8 cellular contexts compared by ENCODE assay signal in genomic region chr9:6715755-6716643, GRCh38. TPM values are rescaled to one million over a fixed set of nuclear protein-coding genes. Genes with fewer than 3 reads are reported as not detected.
DNase-seq lines count a peak whose midpoint lies in the region; ATAC-seq, FAIRE-seq and TF ChIP-seq lines count a peak whose summit lies in the region.

No MANE protein-coding gene starts in this region.

- TF ChIP-seq EP300 in H1 (IDR thresholded peaks at IDR 0.05; ENCODE audit: borderline replicate concordance in 1 of 2, low read depth in 2 of 2, low read length in 2 of 2): no peak

- H3K4me2 ChIP-seq in Loucy (ENCODE audit: low read depth, low read length, poor library complexity, severe bottlenecking): peak overlapping the region; percentile 76
- H3K4me2 ChIP-seq in H1 (ENCODE audit: insufficient read depth in 1 of 2, low read depth in 2 of 2, low read length in 2 of 2): no peak overlapping the region

- TF ChIP-seq RAD21 in H1 (IDR thresholded peaks at IDR 0.05 in 1 of 2, conservative IDR thresholded peaks at IDR 0.05 in 1 of 2; ENCODE audit: low read depth in 2 of 2, low read length in 2 of 2): no peak

- H2AFZ ChIP-seq in Loucy (ENCODE audit: low read length) (peak overlapping the region; percentile 66), H1 (ENCODE audit: low read length) (0 out of 2 replicates have a peak overlapping the region, but pooled peaks have one; percentile 41)

- H3K27me3 Mint-ChIP-seq in CD4-positive, CD25-positive, alpha-beta regulatory T cell: peaks cover 6% of the 10 kb centered on the region
- H3K27me3 Mint-ChIP-seq in naive thymus-derived CD8-positive, alpha-beta T cell: no peaks in the 10 kb centered on the region

- WGBS in H1 (ENCODE audit: extremely low coverage in 1 of 2, insufficient coverage in 1 of 2, insufficient read length in 1 of 2, insufficient replicate concordance in 2 of 2, low coverage in 1 of 2, low lambda C conversion rate in 2 of 2, missing lambda C conversion rate in 1 of 2), 2 experiments: 94% methylated on average over 51 of the region's 61 CpGs; no CpG with 5 or more reads in 1 of the 2 experiments

- no peaks in the 10 kb centered on the region for H3K23me2 ChIP-seq in H1 (ENCODE audit: low read depth, low read length)

- H2BK5ac ChIP-seq in H1 (ENCODE audit: low read depth, low read length): no peak overlapping the region

- no peak overlapping the region for H3K14ac ChIP-seq in H1 (ENCODE audit: insufficient read length)

- H3K36me3 ChIP-seq in CD4-positive, CD25-positive, alpha-beta regulatory T cell (ENCODE audit: control insufficient read depth, insufficient read depth, low read length): no peaks in the 10 kb centered on the region
- no peaks in the 10 kb centered on the region for H3K36me3 ChIP-seq in Loucy (ENCODE audit: insufficient read depth, low read length)
- H3K36me3 ChIP-seq in H1 (ENCODE audit: control insufficient read depth in 2 of 4, insufficient read depth in 4 of 4, low read length in 3 of 4): no peaks in the 10 kb centered on the region

- no peak overlapping the region for H3K4ac ChIP-seq in H1 (replicated peaks; ENCODE audit: insufficient read length, low read depth, low read length)

- POLR2A ChIA-PET in H1 (lab: Charles Lee; ENCODE audit: partially characterized antibody): interaction anchor here (0.7 to 1.1 kb wide), 4 partner anchors 17 to 61 kb away, joined by 4 to 6 read pairs (median 5); no protein-coding TSS in a partner anchor
- POLR2A ChIA-PET in naive thymus-derived CD8-positive, alpha-beta T cell (lab: Charles Lee): interaction anchor here (0.5 to 3.2 kb wide), 14 partner anchors 9 to 708 kb away, joined by 3 to 90 read pairs (median 6); partner anchors contain the start of genes KDM4C and UHRF2

- peaks cover 16% of the 10 kb centered on the region for H3K79me2 ChIP-seq in Loucy (ENCODE audit: insufficient read depth, low read length)
- no peaks in the 10 kb centered on the region for H3K79me2 ChIP-seq in H1 (ENCODE audit: control insufficient read depth in 1 of 2, insufficient read depth in 2 of 2, low read length in 2 of 2)

- no peaks in the 10 kb centered on the region for H3F3A ChIP-seq in Loucy (ENCODE audit: low read depth)

- ATAC-seq in CD4-positive, CD25-positive, alpha-beta regulatory T cell (ENCODE audit: low read depth in 2 of 2): peak; percentile 81 to 85
- ATAC-seq in GM21447 (IDR thresholded peaks at IDR 0.05; ENCODE audit: unreplicated experiment): peak; percentile 93
- peak; percentile 92 for ATAC-seq in naive thymus-derived CD8-positive, alpha-beta T cell
- peak; percentile 93 for ATAC-seq in stimulated activated naive CD8-positive, alpha-beta T cell treated with anti-CD3 and anti-CD28 coated beads, Interleukin-15, Interleukin-2, amounts not matched to agents 100 U/mL and 50 U/mL, for 24 hours

- H3K4me1 ChIP-seq in CD4-positive, CD25-positive, alpha-beta regulatory T cell (ENCODE audit: control insufficient read depth, insufficient read depth, low read length, poor library complexity, severe bottlenecking): peaks cover 8% of the 10 kb centered on the region
- peaks cover 2% of the 10 kb centered on the region for H3K4me1 ChIP-seq in Loucy (ENCODE audit: insufficient read depth, low read length, poor library complexity, severe bottlenecking)
- peaks cover 0 to 3% (median 0%) of the 10 kb centered on the region in 4 experiments; a peak in 1 of 7 replicates for H3K4me1 ChIP-seq in H1 (replicated peaks in 1 of 4; ENCODE audit: control insufficient read depth in 3 of 4, insufficient read depth in 4 of 4, low read length in 3 of 4)

- peak overlapping the region; percentile 86 to 91 (median 90) for H3K27ac Mint-ChIP-seq in CD4-positive, CD25-positive, alpha-beta regulatory T cell
- peak overlapping the region; percentile 85 to 94 (median 91) for H3K27ac Mint-ChIP-seq in naive thymus-derived CD8-positive, alpha-beta T cell

- peaks cover 0 to 1% (median 0%) of the 10 kb centered on the region in 7 donors for H3K9me3 Mint-ChIP-seq in CD4-positive, CD25-positive, alpha-beta regulatory T cell
- no peaks in the 10 kb centered on the region for H3K9me3 Mint-ChIP-seq in naive thymus-derived CD8-positive, alpha-beta T cell

- no peak overlapping the region for H4K91ac ChIP-seq in H1 (replicated peaks; ENCODE audit: insufficient read length, low read length)

- no peaks in the 10 kb centered on the region for H3K79me1 ChIP-seq in H1 (ENCODE audit: low read depth, low read length)

- H2BK120ac ChIP-seq in H1 (replicated peaks; ENCODE audit: low read depth, low read length): no peak overlapping the region

- TF ChIP-seq CTCF in Loucy (conservative IDR thresholded peaks at IDR 0.05; ENCODE audit: low read length) (no peak), H1 (IDR thresholded peaks at IDR 0.05; ENCODE audit: control extremely low read depth in 1 of 3, insufficient read depth in 1 of 3, low read depth in 1 of 3, low read length in 3 of 3) (no peak)

- no peak overlapping the region for H4K5ac ChIP-seq in H1 (ENCODE audit: insufficient read length, low read depth, low read length)

- no peaks in the 10 kb centered on the region for H3K36me3 Mint-ChIP-seq in CD4-positive, CD25-positive, alpha-beta regulatory T cell
- H3K36me3 Mint-ChIP-seq in naive thymus-derived CD8-positive, alpha-beta T cell: no peaks in the 10 kb centered on the region

- no peak for FAIRE-seq in H1 (lab: Jason Lieb, UNC)

- H3K9me2 ChIP-seq in Loucy (replicated peaks; ENCODE audit: low read depth, low read length): no peaks in the 10 kb centered on the region

- peaks cover 2 to 10% (median 5%) of the 10 kb centered on the region in 4 donors for H3K4me1 Mint-ChIP-seq in CD4-positive, CD25-positive, alpha-beta regulatory T cell
- H3K4me1 Mint-ChIP-seq in naive thymus-derived CD8-positive, alpha-beta T cell: peaks cover 5 to 11% (median 8%) of the 10 kb centered on the region in 4 donors

- H4K8ac ChIP-seq in H1 (ENCODE audit: extremely low read depth, insufficient read depth, low read length): no peak overlapping the region

- peak overlapping the region; percentile 96 for H3K9ac ChIP-seq in Loucy (ENCODE audit: low read depth, low read length, poor library complexity, severe bottlenecking)
- H3K9ac ChIP-seq in H1 (replicated peaks in 1 of 4; ENCODE audit: extremely low read depth in 1 of 4, low read depth in 3 of 4, low read length in 3 of 4): no peak overlapping the region

- H2BK20ac ChIP-seq in H1 (ENCODE audit: low read length): no peak overlapping the region

- peak overlapping the region; percentile 58 for H3K27ac ChIP-seq in CD4-positive, CD25-positive, alpha-beta regulatory T cell (ENCODE audit: insufficient read depth, low read length, poor library complexity, severe bottlenecking)
- no peak overlapping the region for H3K27ac ChIP-seq in H1 (ENCODE audit: low read depth, low read length)

- no peak overlapping the region for H3K56ac ChIP-seq in H1 (replicated peaks; ENCODE audit: insufficient read length, low read depth, low read length)

- H2BK12ac ChIP-seq in H1 (ENCODE audit: low read depth, low read length): 0 out of 2 replicates have a peak overlapping the region, but pooled peaks have one; percentile 12

- no peak overlapping the region; the same call in 1 of the 2 replicates for H3K18ac ChIP-seq in H1 (ENCODE audit: extremely low read depth, low read length)

- TF ChIP-seq POLR2A in H1 (IDR thresholded peaks at IDR 0.05; ENCODE audit: control extremely low read depth in 1 of 2, low read depth in 2 of 2, low read length in 2 of 2): no peak

- H3K4me3 ChIP-seq in CD4-positive, CD25-positive, alpha-beta regulatory T cell (ENCODE audit: low read depth, low read length): peak overlapping the region; percentile 60
- H3K4me3 ChIP-seq in Loucy (ENCODE audit: low read length, poor library complexity, severe bottlenecking) (peak overlapping the region; percentile 77), H1 (ENCODE audit: extremely low read depth in 1 of 4, insufficient read depth in 2 of 4, low read depth in 3 of 4, low read length in 4 of 4) (no peak overlapping the region)

- 0 out of 2 replicates have a peak overlapping the region, but pooled peaks have one; percentile 66 for H2BK15ac ChIP-seq in H1 (ENCODE audit: low read length)

- no peak overlapping the region for H2AK5ac ChIP-seq in H1 (ENCODE audit: low read depth, low read length)

- H4K20me1 ChIP-seq in Loucy (ENCODE audit: insufficient read depth, low read length, poor library complexity, severe bottlenecking): no peaks in the 10 kb centered on the region
- no peaks in the 10 kb centered on the region for H4K20me1 ChIP-seq in H1 (replicated peaks in 1 of 2; ENCODE audit: control insufficient read depth in 1 of 2, insufficient read depth in 2 of 2, low read length in 2 of 2)

- H3K4me3 Mint-ChIP-seq in CD4-positive, CD25-positive, alpha-beta regulatory T cell: peak overlapping the region; percentile 86 to 94 (median 88)
- peak overlapping the region; percentile 83 to 93 (median 87) for H3K4me3 Mint-ChIP-seq in naive thymus-derived CD8-positive, alpha-beta T cell

- DNase-seq in CD4-positive, CD25-positive, alpha-beta regulatory T cell: peak; percentile 52 to 86 (median 61)
- peak; percentile 89 for DNase-seq in activated CD8-positive, alpha-beta memory T cell treated with anti-CD3 and anti-CD28 coated beads for 24 hours
- DNase-seq in H1 (ENCODE audit: low read depth in 1 of 2, low spot score in 2 of 2) (no peak), NCI-H1105 (lab: John Stamatoyannopoulos, UW) (no peak)
- peak; percentile 31 to 87 (median 53) for DNase-seq in naive thymus-derived CD8-positive, alpha-beta T cell
- peak; percentile 84 for DNase-seq in stimulated activated naive CD8-positive, alpha-beta T cell treated with anti-CD3 and anti-CD28 coated beads, Interleukin-15, Interleukin-2, amounts not matched to agents 100 U/mL and 50 U/mL, for 24 hours

- no peaks in the 10 kb centered on the region for H3K27me3 ChIP-seq in CD4-positive, CD25-positive, alpha-beta regulatory T cell (ENCODE audit: control insufficient read depth, insufficient read depth, low read length)
- H3K27me3 ChIP-seq in Loucy (ENCODE audit: insufficient read depth, low read length, poor library complexity, severe bottlenecking): no peaks in the 10 kb centered on the region
- no peaks in the 10 kb centered on the region for H3K27me3 ChIP-seq in H1 (replicated peaks in 1 of 4; ENCODE audit: control insufficient read depth in 3 of 4, extremely low read depth in 1 of 4, insufficient read depth in 3 of 4, low read length in 3 of 4)

- no peaks in the 10 kb centered on the region for H3K9me3 ChIP-seq in CD4-positive, CD25-positive, alpha-beta regulatory T cell (ENCODE audit: control insufficient read depth in 2 of 2, low read length in 2 of 2)
- H3K9me3 ChIP-seq in Loucy (ENCODE audit: insufficient read depth, low read depth, low read length) (no peaks in the 10 kb centered on the region), H1 (ENCODE audit: insufficient read depth in 2 of 2, low read depth in 1 of 2, low read length in 1 of 2) (no peaks in the 10 kb centered on the region)

- H3K23ac ChIP-seq in H1 (ENCODE audit: insufficient read length): no peak overlapping the region

- CTCF ChIA-PET in H1 (lab: Charles Lee; ENCODE audit: partially characterized antibody): interaction anchor here (1.3 to 1.8 kb wide), 2 partner anchors 14 to 23 kb away, joined by 3 to 10 read pairs; no protein-coding TSS in a partner anchor

RNA-seq across cellular contexts. Expression of gene KDM4C, which starts 41.8 kb away (rescaled TPM):
- total RNA-seq in CD4-positive, CD25-positive, alpha-beta regulatory T cell: 99.0 TPM
- polyA plus RNA-seq in CD4-positive, CD25-positive, alpha-beta regulatory T cell: 10 to 100 TPM; 27.9 to 32.8 (median 30.0) TPM
- total RNA-seq in H1 (2021; fragmentation: NEBNext Ultra II Directional; extraction: Animal tissue kit (Norgen Biotek cat#: 25700)): 25.0 and 26.1 TPM in 2 replicates
- polyA plus RNA-seq in H1 (2011; rRNA removed): 13.0 and 13.2 TPM in 2 replicates
- 19.2 TPM for polyA plus RNA-seq in H1 (2011; cell fraction: cytosol; rRNA removed)
- polyA plus RNA-seq in H1 (2011; cell fraction: nucleus; rRNA removed): 30.3 TPM
- polyA plus RNA-seq in H1 (2012, experiment 1 of 2): 17.0 to 20.3 TPM (median 19.7 TPM) in 4 replicates
- 1.2 TPM for polyA plus RNA-seq in H1 (2012, experiment 2 of 2)
- 11.8 TPM for polyA plus RNA-seq in H1 (2013, experiment 1 of 2)
- polyA plus RNA-seq in H1 (2013, experiment 2 of 2): 9.9 TPM
- 85.8 and 95.2 TPM in 2 replicates for polyA minus RNA-seq in H1 (2011; rRNA and poly(A)+ RNA removed)
- 24.4 TPM for polyA minus RNA-seq in H1 (2011; cell fraction: cytosol; rRNA and poly(A)+ RNA removed)
- 198 TPM for polyA minus RNA-seq in H1 (2011; cell fraction: nucleus; rRNA and poly(A)+ RNA removed)
- total RNA-seq in naive thymus-derived CD8-positive, alpha-beta T cell: 10 to 100 TPM; 74.5 to 83.6 TPM
- polyA plus RNA-seq in naive thymus-derived CD8-positive, alpha-beta T cell: 10 to 100 TPM; 27.5 to 27.8 (median 27.6) TPM

Comparison
In these comparisons a context has a peak if more than half of its experiments do, and no peak if none do; other contexts are left out.
1. DNase-seq: peak in CD4-positive, CD25-positive, alpha-beta regulatory T cell (3 of 3), activated CD8-positive, alpha-beta memory T cell treated with anti-CD3 and anti-CD28 coated beads for 24 hours (single experiment), naive thymus-derived CD8-positive, alpha-beta T cell (10 of 10) and stimulated activated naive CD8-positive, alpha-beta T cell treated with anti-CD3 and anti-CD28 coated beads, Interleukin-15, Interleukin-2, amounts not matched to agents 100 U/mL and 50 U/mL, for 24 hours (single experiment); none in H1 (0 of 2) and NCI-H1105 (single experiment).
2. H3K4me3 ChIP-seq: peak in CD4-positive, CD25-positive, alpha-beta regulatory T cell (single experiment) and Loucy (single experiment); none in H1 (0 of 4).
3. Peak in every context shown above with its lines, with median percentiles within 50 percentile points of each other: ATAC-seq.